ENCODE assay signal across 8 cellular contexts in the genomic region with DNA sequence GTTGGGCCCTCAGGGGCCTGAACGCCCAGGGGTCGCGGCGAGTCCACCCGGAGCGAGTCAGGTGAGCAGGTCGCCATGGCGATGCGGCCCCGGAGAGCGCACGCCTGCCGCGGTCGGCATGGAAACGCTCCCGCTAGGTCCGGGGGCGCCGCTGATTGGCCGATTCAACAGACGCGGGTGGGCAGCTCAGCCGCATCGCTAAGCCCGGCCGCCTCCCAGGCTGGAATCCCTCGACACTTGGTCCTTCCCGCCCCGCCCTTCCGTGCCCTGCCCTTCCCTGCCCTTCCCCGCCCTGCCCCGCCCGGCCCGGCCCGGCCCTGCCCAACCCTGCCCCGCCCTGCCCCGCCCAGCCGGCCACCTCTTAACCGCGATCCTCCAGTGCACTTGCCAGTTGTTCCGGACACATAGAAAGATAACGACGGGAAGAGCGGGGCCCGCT. TPM values are rescaled to one million over a fixed set of nuclear protein-coding genes. Genes with fewer than 3 reads are reported as not detected.
DNase-seq lines count a peak whose midpoint lies in the region; ATAC-seq, FAIRE-seq and TF ChIP-seq lines count a peak whose summit lies in the region.

A gene (plus strand): TSS at position 390 of the 439 bp plus-strand sequence. CDS start 562 bp downstream, outside the sequence.

- peaks cover 75% of the 10 kb centered on the region for H3K27me3 Mint-ChIP-seq in CD4-positive, alpha-beta T cell
- H3K27me3 Mint-ChIP-seq in GM23338 (ENCODE audit: insufficient read depth, low read depth, poor library complexity) = peaks cover 48% of the 10 kb centered on the region

- H4K20me1 ChIP-seq in GM23338 (replicated peaks; ENCODE audit: insufficient read depth) = 0 out of 2 replicates have a peak, but pooled peaks cover 5% of the 10 kb centered on the region

- no peaks in the 10 kb centered on the region for H3K36me3 Mint-ChIP-seq in CD4-positive, alpha-beta T cell (ENCODE audit: low read depth)
- no peaks in the 10 kb centered on the region for H3K36me3 Mint-ChIP-seq in GM23338 (ENCODE audit: low read depth)

- intact Hi-C loops in CD4-positive, alpha-beta T cell (cut with DNase I, micrococcal nuclease) = no loop called here

- FAIRE-seq in bronchial epithelial cell (lab: Jason Lieb, UNC) (no peak), HTR-8/SVneo (lab: Jason Lieb, UNC) (no peak)

- peak within 1 kb of the TSS; percentile 94 for H3K4me2 ChIP-seq in GM23338

- H3K4me3 Mint-ChIP-seq in CD4-positive, alpha-beta T cell = peak within 1 kb of the TSS; percentile 40
- H3K4me3 Mint-ChIP-seq in GM23338 = peak within 1 kb of the TSS; percentile 74

- H3K9ac ChIP-seq in subcutaneous abdominal adipose tissue (ENCODE audit: low read length in 5 of 5) = no peak within 1 kb of the TSS

- no peak within 1 kb of the TSS for H3K27ac ChIP-seq in CD4-positive, alpha-beta T cell (ENCODE audit: low read depth, low read length)
- H3K27ac ChIP-seq in GM23338 (ENCODE audit: low read depth) = no peak within 1 kb of the TSS
- no peak within 1 kb of the TSS for H3K27ac ChIP-seq in subcutaneous abdominal adipose tissue (ENCODE audit: low read depth, low read length)

- no peak for DNase-seq in CD4-positive, alpha-beta T cell
- DNase-seq in GM23338 (ENCODE audit: low spot score) (peak; percentile 97), NOMO-1 treated with DMSO at 0.1 percent for 48 hours (lab: John Stamatoyannopoulos, UW; ENCODE audit: unreplicated experiment) (peak; percentile 59), bronchial epithelial cell (ENCODE audit: low read depth) (no peak), kidney epithelial cell (ENCODE audit: low read depth) (no peak), HTR-8/SVneo (ENCODE audit: insufficient read length, low spot score) (no peak)

- no peaks in the 10 kb centered on the region for H3K9me3 Mint-ChIP-seq in CD4-positive, alpha-beta T cell
- H3K9me3 Mint-ChIP-seq in GM23338 = no peaks in the 10 kb centered on the region

- H3K9me2 ChIP-seq in GM23338 (ENCODE audit: insufficient read depth) = no peaks in the 10 kb centered on the region

- peaks cover 45% of the 10 kb centered on the region for H3K27me3 ChIP-seq in CD4-positive, alpha-beta T cell (ENCODE audit: control insufficient read depth, insufficient read depth, low read length)
- H3K27me3 ChIP-seq in GM23338 (ENCODE audit: insufficient read depth) (peaks cover 67% of the 10 kb centered on the region), bronchial epithelial cell (ENCODE audit: control insufficient read depth, insufficient read depth, low read length) (no peaks in the 10 kb centered on the region), kidney epithelial cell (ENCODE audit: control insufficient read depth, insufficient read depth, low read length) (peaks cover 15% of the 10 kb centered on the region), subcutaneous abdominal adipose tissue (ENCODE audit: control insufficient read depth in 5 of 5, insufficient read depth in 4 of 5, low read length in 5 of 5) (peaks cover 10 to 35% (median 28%) of the 10 kb centered on the region in 5 donors)

- H3F3A ChIP-seq in GM23338 (replicated peaks; ENCODE audit: low read depth) = no peaks in the 10 kb centered on the region; the same call in 1 of the 2 replicates

- POLR2A ChIA-PET in CD4-positive, alpha-beta T cell (lab: Charles Lee) = no interaction called here

- no peak for ATAC-seq in CD4-positive, alpha-beta T cell (ENCODE audit: poor library complexity)
- ATAC-seq in GM23338 (peak; percentile 90), GM21381 (IDR thresholded peaks at IDR 0.05; ENCODE audit: unreplicated experiment) (no peak)

- H3K9me3 ChIP-seq in CD4-positive, alpha-beta T cell (ENCODE audit: control insufficient read depth, low read length) = no peaks in the 10 kb centered on the region
- no peaks in the 10 kb centered on the region for H3K9me3 ChIP-seq in subcutaneous abdominal adipose tissue (ENCODE audit: control insufficient read depth in 5 of 5, low read length in 5 of 5)

- H2AFZ ChIP-seq in GM23338 = peak within 1 kb of the TSS; percentile 99

- H3K4me3 ChIP-seq in GM23338 = peak within 1 kb of the TSS; percentile 88
- peak within 1 kb of the TSS; percentile 59 for H3K4me3 ChIP-seq in bronchial epithelial cell (ENCODE audit: low read depth, low read length)
- peak within 1 kb of the TSS; percentile 59 for H3K4me3 ChIP-seq in kidney epithelial cell (ENCODE audit: low read depth, low read length)
- peak within 1 kb of the TSS in 4 of 5 donors; percentile 50 to 69 (median 62) for H3K4me3 ChIP-seq in subcutaneous abdominal adipose tissue (ENCODE audit: low read depth in 1 of 5, low read length in 5 of 5)

- H3K36me3 ChIP-seq in GM23338 (ENCODE audit: insufficient read depth) = no peaks in the 10 kb centered on the region
- no peaks in the 10 kb centered on the region for H3K36me3 ChIP-seq in bronchial epithelial cell (ENCODE audit: control insufficient read depth, insufficient read depth, low read length)
- no peaks in the 10 kb centered on the region for H3K36me3 ChIP-seq in kidney epithelial cell (ENCODE audit: control insufficient read depth, insufficient read depth, low read length)
- H3K36me3 ChIP-seq in subcutaneous abdominal adipose tissue (ENCODE audit: control insufficient read depth in 5 of 5, insufficient read depth in 5 of 5, low read length in 5 of 5) = no peaks in the 10 kb centered on the region

- TF ChIP-seq CTCF in CD4-positive, alpha-beta T cell (IDR thresholded peaks at IDR 0.05) = no peak
- TF ChIP-seq CTCF in GM23338 (conservative IDR thresholded peaks at IDR 0.05; ENCODE audit: low read depth in 2 of 2) (no peak), bronchial epithelial cell (IDR thresholded peaks at IDR 0.05; ENCODE audit: insufficient read depth, low read length, severe bottlenecking) (no peak), kidney epithelial cell (IDR thresholded peaks at IDR 0.05; ENCODE audit: insufficient read depth, low read length, poor library complexity, severe bottlenecking) (no peak)

- CTCF ChIA-PET in CD4-positive, alpha-beta T cell (lab: Charles Lee) = no interaction called here

- H3K4me1 ChIP-seq in GM23338 (ENCODE audit: insufficient read depth) (peaks cover 18% of the 10 kb centered on the region; the same call in 1 of the 2 replicates), subcutaneous abdominal adipose tissue (ENCODE audit: control insufficient read depth in 5 of 5, insufficient read depth in 5 of 5, low read length in 5 of 5) (peaks cover 0 to 29% (median 28%) of the 10 kb centered on the region in 5 donors)

- no peaks in the 10 kb centered on the region for H3K79me2 ChIP-seq in GM23338 (replicated peaks; ENCODE audit: insufficient read depth)

- no peak within 1 kb of the TSS for H3K27ac Mint-ChIP-seq in CD4-positive, alpha-beta T cell
- H3K27ac Mint-ChIP-seq in GM23338 = no peak within 1 kb of the TSS

- H3K4me1 Mint-ChIP-seq in CD4-positive, alpha-beta T cell (ENCODE audit: low read depth) = peaks cover 14% of the 10 kb centered on the region
- H3K4me1 Mint-ChIP-seq in GM23338 = peaks cover 19% of the 10 kb centered on the region

TF ChIP-seq in GM23338, 12 proteins besides CTCF, POLR2A, EP300 and RAD21 (continues in another document):
- TF ChIP-seq, protein P1, sequence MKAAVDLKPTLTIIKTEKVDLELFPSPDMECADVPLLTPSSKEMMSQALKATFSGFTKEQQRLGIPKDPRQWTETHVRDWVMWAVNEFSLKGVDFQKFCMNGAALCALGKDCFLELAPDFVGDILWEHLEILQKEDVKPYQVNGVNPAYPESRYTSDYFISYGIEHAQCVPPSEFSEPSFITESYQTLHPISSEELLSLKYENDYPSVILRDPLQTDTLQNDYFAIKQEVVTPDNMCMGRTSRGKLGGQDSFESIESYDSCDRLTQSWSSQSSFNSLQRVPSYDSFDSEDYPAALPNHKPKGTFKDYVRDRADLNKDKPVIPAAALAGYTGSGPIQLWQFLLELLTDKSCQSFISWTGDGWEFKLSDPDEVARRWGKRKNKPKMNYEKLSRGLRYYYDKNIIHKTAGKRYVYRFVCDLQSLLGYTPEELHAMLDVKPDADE (IDR thresholded peaks at IDR 0.05) = no peak
- TF ChIP-seq CREB1 (CRISPR knock-in tag; IDR thresholded peaks at IDR 0.05; ENCODE audit: low read depth) (no peak), POLR2AphosphoS5 (IDR thresholded peaks at IDR 0.05; ENCODE audit: low read depth) (no peak), EZH2 (IDR thresholded peaks at IDR 0.05; ENCODE audit: low read depth, unreplicated experiment) (no peak), JUNB (IDR thresholded peaks at IDR 0.05; ENCODE audit: unreplicated experiment) (no peak), NANOG (IDR thresholded peaks at IDR 0.05; ENCODE audit: borderline replicate concordance) (no peak), EZH2phosphoT487 (IDR thresholded peaks at IDR 0.05; ENCODE audit: unreplicated experiment) (no peak), ZNF114 (CRISPR knock-in tag; IDR thresholded peaks at IDR 0.05) (no peak), ZNF331 (CRISPR knock-in tag; IDR thresholded peaks at IDR 0.05; ENCODE audit: low read depth) (no peak), STAT1 (IDR thresholded peaks at IDR 0.05; ENCODE audit: unreplicated experiment) (no peak)

RNA-seq across cellular contexts. Expression of the gene that starts here (rescaled TPM):
- total RNA-seq in CD4-positive, alpha-beta T cell = not detected
- total RNA-seq in GM23338 (2014; rRNA removed; shearing (Covaris generic)) = 7.4 and 8.1 TPM in 2 replicates
- 3.8 and 5.6 TPM in 2 replicates for polyA plus RNA-seq in GM23338 (2016; fragmentation: Nextera tagmentation; extraction: Ambion mirVana)
- total RNA-seq in bronchial epithelial cell = 106 and 133 TPM in 2 replicates
- 0.17 and 0.75 TPM in 2 replicates for total RNA-seq in kidney epithelial cell

Comparison
In these comparisons a context has a peak if more than half of its experiments do, and no peak if none do; other contexts are left out.
1. RNA of the gene that starts here (total RNA-seq): 106 to 133 TPM in bronchial epithelial cell; 7.4 to 8.1 TPM in GM23338, 0.17 to 0.75 TPM in kidney epithelial cell and not detected in CD4-positive, alpha-beta T cell; every median in the first group is over 10 times any median in the second.
2. DNase-seq: peak in GM23338 (single experiment) and NOMO-1 treated with DMSO at 0.1 percent for 48 hours (single experiment); none in CD4-positive, alpha-beta T cell (0 of 10), bronchial epithelial cell (single experiment), kidney epithelial cell (single experiment) and HTR-8/SVneo (single experiment).
3. Peak in every context shown above with its lines, with median percentiles within 50 percentile points of each other: H3K4me3 ChIP-seq.